In the genomic region with DNA sequence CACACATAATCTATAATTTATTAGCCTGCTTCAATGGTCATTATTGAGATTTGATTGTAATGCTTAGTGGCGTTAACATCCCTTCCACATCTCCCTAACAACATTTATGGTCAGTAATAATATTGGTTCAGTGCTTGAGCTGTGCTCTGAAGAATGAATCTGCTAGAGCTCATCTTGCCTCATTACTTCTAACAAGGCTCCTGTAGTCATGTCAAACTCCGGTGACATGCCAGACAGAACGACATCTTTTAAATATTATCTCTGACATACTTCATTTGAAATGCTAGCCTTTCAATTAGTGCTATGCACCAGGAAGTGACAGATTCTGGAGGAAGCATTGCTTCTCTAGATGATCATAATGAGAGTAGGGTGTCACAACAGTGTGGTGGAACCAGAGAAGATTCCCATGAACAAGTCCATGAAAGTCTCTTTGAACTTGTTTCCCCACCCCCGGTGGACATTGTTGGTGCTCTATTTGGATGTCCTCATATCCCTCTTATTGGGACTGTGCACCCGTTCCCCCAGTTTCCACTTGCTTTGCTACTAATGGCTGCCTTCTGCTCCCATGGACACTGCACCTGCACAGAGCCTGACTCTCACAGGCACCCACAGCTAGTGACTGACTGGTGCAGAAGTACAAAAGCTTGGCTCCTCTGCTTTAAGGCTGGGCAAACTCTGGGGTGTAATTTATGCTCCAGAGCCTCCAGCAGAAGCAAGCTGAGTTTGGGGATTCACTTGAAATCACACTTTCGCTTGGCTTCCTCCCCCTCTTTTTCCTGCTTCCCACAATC, we compare ENCODE assay signal across 26 cellular contexts.
"Had no signal": no experiment of that assay in that cellular context is flagged by ENCODE, and none has a peak within 500 bp of the region (broad histone marks: within the 10 kb centered on the region; RNA-seq: fewer than 3 reads in every experiment).

No MANE protein-coding gene starts in this region.

- H3K4me2 ChIP-seq: hepatocyte had no signal

- H3K79me2 ChIP-seq: hepatocyte had no signal

- H3K27me3 ChIP-seq: colonic mucosa, gastroesophageal sphincter, heart left ventricle, hepatocyte, left lung, pancreas, right lobe of liver, testis, tibial artery, vagina had no signal

- H3K9me3 ChIP-seq: colonic mucosa, gastroesophageal sphincter, heart left ventricle, left lung, pancreas, right lobe of liver, testis, tibial artery, vagina had no signal

- H3K27ac ChIP-seq: colonic mucosa, epithelial cell of prostate, foreskin keratinocyte, gastroesophageal sphincter, heart left ventricle, hepatocyte, left lung, pancreas, right lobe of liver, testis, tibial artery, vagina had no signal

- H3K4me3 ChIP-seq: colonic mucosa, gastroesophageal sphincter, heart left ventricle, hepatocyte, left lung, pancreas, right lobe of liver, testis, tibial artery, vagina had no signal

- H3K4me1 ChIP-seq: colonic mucosa, foreskin keratinocyte, left lung, pancreas, testis, vagina had no signal

- H3K36me3 ChIP-seq: colonic mucosa, gastroesophageal sphincter, heart left ventricle, left lung, pancreas, right lobe of liver, tibial artery, vagina had no signal

- DNase-seq: colonic mucosa; effector CD8-positive, alpha-beta T cell; endodermal cell; foreskin keratinocyte; heart left ventricle; left cardiac atrium; left lung; mesendoderm; midbrain; naive thymus-derived CD4-positive, alpha-beta T cell; pancreas; right lobe of liver; small intestine; stimulated activated CD4-positive, alpha-beta T cell treated with anti-CD3 and anti-CD28 coated beads, Interleukin-12 subunit alpha, Interleukin-12 subunit beta, amount 100 ng/mL, for 4 hours; stimulated activated CD4-positive, alpha-beta T cell treated with anti-CD3 and anti-CD28 coated beads, Interleukin-1b, Interleukin-23, amount 100 ng/mL, for 48 hours; stimulated activated CD4-positive, alpha-beta T cell treated with anti-CD3 and anti-CD28 coated beads, Interleukin-4, amount 100 ng/mL, for 1 hour; stimulated activated CD8-positive, alpha-beta memory T cell treated with anti-CD3 and anti-CD28 coated beads, Interleukin-4, amount 100 ng/mL, for 48 hours; stimulated activated naive CD8-positive, alpha-beta T cell treated with anti-CD3 and anti-CD28 coated beads, Interleukin-15, Interleukin-2, amounts not matched to agents 100 U/mL and 50 U/mL, for 24 hours; substantia nigra; testis; tibial artery had no signal

- ATAC-seq: esophagus mucosa; foreskin keratinocyte; gastroesophageal sphincter; left lung; naive thymus-derived CD4-positive, alpha-beta T cell; stimulated activated naive CD8-positive, alpha-beta T cell treated with anti-CD3 and anti-CD28 coated beads, Interleukin-15, Interleukin-2, amounts not matched to agents 100 U/mL and 50 U/mL, for 24 hours had no signal

- H2AFZ ChIP-seq: hepatocyte had no signal
